In genomic region chrX:119015407-119016242, GRCh38 we compare ENCODE assay signal across 8 cellular contexts. TPM values are rescaled to one million over a fixed set of nuclear protein-coding genes. Genes with fewer than 3 reads are reported as not detected.
DNase-seq lines count a peak whose midpoint lies in the region; ATAC-seq and TF ChIP-seq lines count a peak whose summit lies in the region.

No MANE protein-coding gene starts in this region.

- no peak for TF ChIP-seq POLR2A in vagina (IDR thresholded peaks at IDR 0.05)

- H3K36me3 ChIP-seq in SJSA1: no peaks in the 10 kb centered on the region
- H3K36me3 ChIP-seq in vagina: no peaks in the 10 kb centered on the region

- no peaks in the 10 kb centered on the region for H3K9me3 ChIP-seq in SJSA1 (replicated peaks)
- H3K9me3 ChIP-seq in vagina: no peaks in the 10 kb centered on the region

- no peaks in the 10 kb centered on the region; the same call in 1 of the 2 replicates for H3K4me1 ChIP-seq in SJSA1 (replicated peaks)
- H3K4me1 ChIP-seq in foreskin keratinocyte: no peaks in the 10 kb centered on the region
- no peaks in the 10 kb centered on the region for H3K4me1 ChIP-seq in vagina

- H3K27ac ChIP-seq in SJSA1 (peak overlapping the region; percentile 69), foreskin keratinocyte (no peak overlapping the region), vagina (no peak overlapping the region)

- H3K4me3 ChIP-seq in SJSA1: no peak overlapping the region
- H3K4me3 ChIP-seq in vagina: no peak overlapping the region

- peak; percentile 85 for ATAC-seq in GM19035 (IDR thresholded peaks at IDR 0.05; ENCODE audit: unreplicated experiment)
- peak; percentile 98 for ATAC-seq in HG03139 (IDR thresholded peaks at IDR 0.05; ENCODE audit: unreplicated experiment)
- peak; percentile 98 for ATAC-seq in foreskin keratinocyte

- TF ChIP-seq CTCF in foreskin keratinocyte (conservative IDR thresholded peaks at IDR 0.05) (no peak), vagina (IDR thresholded peaks at IDR 0.05) (no peak)

- intact Hi-C loops in vagina (cut with DNase I): no loop called here

- peak; percentile 41 for DNase-seq in AG20443 (ENCODE audit: low spot score)
- peak; percentile 13 to 59 for DNase-seq in SJSA1 (ENCODE audit: low read depth in 1 of 2, low spot score in 2 of 2)
- peak; percentile 75 to 91 for DNase-seq in foreskin keratinocyte
- DNase-seq in stimulated activated CD4-positive, alpha-beta T cell treated with anti-CD3 and anti-CD28 coated beads, Interleukin-4, amount 100 ng/mL, for 24 hours: peak; percentile 40
- no peak for DNase-seq in vagina (ENCODE audit: extremely low spot score in 2 of 2)
- no peak for DNase-seq in SHP77 (lab: John Stamatoyannopoulos, UW)

- H3K27me3 ChIP-seq in SJSA1 (replicated peaks): no peaks in the 10 kb centered on the region
- H3K27me3 ChIP-seq in foreskin keratinocyte: peaks cover 10% of the 10 kb centered on the region
- H3K27me3 ChIP-seq in vagina: no peaks in the 10 kb centered on the region

RNA-seq across cellular contexts. Expression of gene LONRF3, which starts 41.2 kb away (rescaled TPM):
- total RNA-seq in SJSA1 (2014; rRNA removed; shearing (Covaris generic)): 0.06 and 1.1 TPM in 2 replicates
- not detected in 2 replicates for total RNA-seq in foreskin keratinocyte
- polyA plus RNA-seq in foreskin keratinocyte: not detected in 2 replicates
- total RNA-seq in vagina: 9.8 TPM

RNA-seq across cellular contexts. Expression of gene CT47C1, which starts 57.2 kb away (rescaled TPM):
- total RNA-seq in SJSA1 (2014; rRNA removed; shearing (Covaris generic)): not detected in 2 replicates
- total RNA-seq in foreskin keratinocyte: not detected in 2 replicates
- polyA plus RNA-seq in foreskin keratinocyte: not detected in 2 replicates
- total RNA-seq in vagina: not detected

Comparison
In these comparisons a context has a peak if more than half of its experiments do, and no peak if none do; other contexts are left out.
1. DNase-seq: peak in AG20443 (single experiment), SJSA1 (2 of 2), foreskin keratinocyte (2 of 2) and stimulated activated CD4-positive, alpha-beta T cell treated with anti-CD3 and anti-CD28 coated beads, Interleukin-4, amount 100 ng/mL, for 24 hours (single experiment); none in vagina (0 of 2) and SHP77 (0 of 2).
2. Peak in every context shown above with its lines, with median percentiles within 50 percentile points of each other: ATAC-seq.